16 cellular contexts compared by ENCODE assay signal in the genomic region with DNA sequence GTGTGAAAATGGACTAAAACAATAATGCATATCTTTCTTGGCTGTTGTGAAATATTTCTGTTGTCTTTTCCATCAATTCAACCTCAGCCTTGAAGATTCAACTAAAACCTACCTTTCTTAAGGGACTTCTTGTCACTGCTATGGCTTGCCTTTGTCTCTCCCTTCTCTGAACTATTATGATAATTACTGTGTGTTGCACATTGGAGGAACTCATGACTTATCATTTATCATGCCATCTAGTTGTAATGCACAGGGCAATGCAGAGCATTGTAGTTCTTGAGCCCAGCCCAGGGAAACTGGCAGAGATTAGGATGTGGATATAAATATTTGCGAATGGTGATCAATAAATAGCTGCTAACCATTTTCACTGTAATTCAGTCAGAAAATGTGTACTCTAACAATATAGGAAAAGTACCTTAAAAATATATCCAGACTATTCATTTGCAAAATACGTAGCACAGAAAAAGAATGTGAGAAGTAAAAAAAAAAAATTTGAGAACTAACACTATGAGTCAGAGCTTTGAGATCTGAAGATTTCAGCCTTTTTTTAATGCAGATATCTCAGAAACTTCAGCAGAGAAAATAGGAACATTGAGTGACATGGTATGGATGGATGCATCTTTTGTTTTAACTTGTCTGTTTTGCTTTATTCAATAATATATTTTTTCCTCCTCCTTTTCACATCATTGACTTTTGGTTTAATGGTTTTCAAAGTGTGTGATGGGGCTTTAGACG.
A peak's percentile ranks its signal among the peaks of the same experiment; 100 is the strongest.
DNase-seq lines count a peak whose midpoint lies in the region; ATAC-seq and TF ChIP-seq lines count a peak whose summit lies in the region.
"Had no signal": no experiment of that assay in that cellular context is flagged by ENCODE, and none has a peak within 500 bp of the region (broad histone marks: within the 10 kb centered on the region; RNA-seq: fewer than 3 reads in every experiment).

No MANE protein-coding gene starts in this region.

- peaks cover 3 to 6% of the 10 kb centered on the region in 2 donors for H3K27me3 Mint-ChIP-seq in natural killer cell treated with Interleukin-12 subunit alpha and Interleukin-12 subunit beta and Interleukin-15 and Interleukin-18, amount 100 ng/mL, for 72 hours
- no peaks in the 10 kb centered on the region for H3K27me3 Mint-ChIP-seq in natural killer cell (ENCODE audit: low read depth in 2 of 2)
- H3K27me3 Mint-ChIP-seq: B cell; CD4-positive, CD25-positive, alpha-beta regulatory T cell had no signal

- no peak for DNase-seq in natural killer cell treated with Interleukin-12 subunit alpha and Interleukin-12 subunit beta and Interleukin-15 and Interleukin-18, amount 100 ng/mL, for 72 hours (ENCODE audit: low spot score)
- DNase-seq in natural killer cell (no peak), foreskin melanocyte (peak; percentile 67), SW 1271 (lab: John Stamatoyannopoulos, UW) (no peak)
- DNase-seq: Calu3; CD4-positive, CD25-positive, alpha-beta regulatory T cell; CD8-positive, alpha-beta T cell; DMS53; DMS79 treated with DMSO at 0.1 percent for 48 hours; H7; HCEC 1CT had no signal

- peaks cover 11% of the 10 kb centered on the region for H3K9me3 Mint-ChIP-seq in natural killer cell treated with Interleukin-12 subunit alpha and Interleukin-12 subunit beta and Interleukin-15 and Interleukin-18, amount 100 ng/mL, for 72 hours
- peaks cover 0 to 4% of the 10 kb centered on the region in 2 donors for H3K9me3 Mint-ChIP-seq in natural killer cell
- H3K9me3 Mint-ChIP-seq: CD8-positive, alpha-beta T cell had no signal

- H3K4me1 Mint-ChIP-seq in natural killer cell treated with Interleukin-12 subunit alpha and Interleukin-12 subunit beta and Interleukin-15 and Interleukin-18, amount 100 ng/mL, for 72 hours (ENCODE audit: low read depth in 2 of 2), result no peaks in the 10 kb centered on the region
- no peaks in the 10 kb centered on the region for H3K4me1 Mint-ChIP-seq in natural killer cell
- H3K4me1 Mint-ChIP-seq: B cell; CD4-positive, CD25-positive, alpha-beta regulatory T cell had no signal

- no peaks in the 10 kb centered on the region for H3K36me3 Mint-ChIP-seq in natural killer cell treated with Interleukin-12 subunit alpha and Interleukin-12 subunit beta and Interleukin-15 and Interleukin-18, amount 100 ng/mL, for 72 hours
- no peaks in the 10 kb centered on the region for H3K36me3 Mint-ChIP-seq in natural killer cell
- H3K36me3 Mint-ChIP-seq: CD4-positive, CD25-positive, alpha-beta regulatory T cell; CD8-positive, alpha-beta T cell had no signal

- H3K27ac Mint-ChIP-seq in natural killer cell treated with Interleukin-12 subunit alpha and Interleukin-12 subunit beta and Interleukin-15 and Interleukin-18, amount 100 ng/mL, for 72 hours, result no peak overlapping the region
- H3K27ac Mint-ChIP-seq in natural killer cell, result no peak overlapping the region
- H3K27ac Mint-ChIP-seq: B cell; CD4-positive, CD25-positive, alpha-beta regulatory T cell; CD8-positive, alpha-beta T cell had no signal

- intact Hi-C loops in natural killer cell (cut with micrococcal nuclease), result no loop called here

- TF ChIP-seq EP300 in Ishikawa (IDR thresholded peaks at IDR 0.05; ENCODE audit: borderline replicate concordance), result no peak

- TF ChIP-seq RAD21 in Ishikawa (IDR thresholded peaks at IDR 0.05; ENCODE audit: low read depth), result no peak

- no peak for ATAC-seq in natural killer cell treated with Interleukin-12 subunit alpha and Interleukin-12 subunit beta and Interleukin-15 and Interleukin-18, amount 100 ng/mL, for 72 hours
- ATAC-seq in natural killer cell, result no peak
- ATAC-seq in HG03378 (IDR thresholded peaks at IDR 0.05; ENCODE audit: unreplicated experiment), result no peak
- no peak for ATAC-seq in GM18870 (IDR thresholded peaks at IDR 0.05; ENCODE audit: unreplicated experiment)
- no peak for ATAC-seq in GM21737 (IDR thresholded peaks at IDR 0.05; ENCODE audit: unreplicated experiment)
- ATAC-seq: CD8-positive, alpha-beta T cell had no signal

- no peak for TF ChIP-seq CTCF in natural killer cell (IDR thresholded peaks at IDR 0.05)

- peak overlapping the region; percentile 8 for H3K4me3 Mint-ChIP-seq in natural killer cell treated with Interleukin-12 subunit alpha and Interleukin-12 subunit beta and Interleukin-15 and Interleukin-18, amount 100 ng/mL, for 72 hours
- no peak overlapping the region for H3K4me3 Mint-ChIP-seq in natural killer cell
- H3K4me3 Mint-ChIP-seq: B cell; CD4-positive, CD25-positive, alpha-beta regulatory T cell; CD8-positive, alpha-beta T cell had no signal

TF ChIP-seq in Ishikawa, 13 proteins besides CTCF, POLR2A, EP300 and RAD21:
- TF ChIP-seq CEBPB (IDR thresholded peaks at IDR 0.05), result no peak
- TF ChIP-seq TEAD4 (IDR thresholded peaks at IDR 0.05), result 0 out of 2 replicates have a peak, but pooled peaks have one; percentile 7
